ENCODE assay signal across 24 cellular contexts in the genomic region with DNA sequence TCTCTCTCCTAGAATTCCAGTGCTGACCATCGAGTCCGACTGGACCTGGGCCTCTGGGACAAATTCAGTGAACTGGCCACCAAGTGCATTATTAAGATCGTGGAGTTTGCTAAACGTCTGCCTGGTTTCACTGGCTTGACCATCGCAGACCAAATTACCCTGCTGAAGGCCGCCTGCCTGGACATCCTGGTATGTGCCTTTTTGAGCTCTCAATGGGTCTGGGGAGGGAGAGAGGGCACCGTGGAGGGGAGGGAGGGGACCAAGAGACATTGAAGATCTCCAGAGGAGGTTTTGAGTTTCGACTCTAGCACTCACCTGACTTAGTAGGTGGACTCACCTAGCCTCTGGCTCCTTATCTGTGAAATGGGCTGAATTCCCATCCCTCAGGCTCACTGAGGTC.
DNase-seq lines count a peak whose midpoint lies in the region; ATAC-seq, FAIRE-seq and TF ChIP-seq lines count a peak whose summit lies in the region.
"Had no signal": no experiment of that assay in that cellular context is flagged by ENCODE, and none has a peak within 500 bp of the region (broad histone marks: within the 10 kb centered on the region; RNA-seq: fewer than 3 reads in every experiment).

No MANE protein-coding gene starts in this region.

- TF ChIP-seq EP300 in K562 (IDR thresholded peaks at IDR 0.05; ENCODE audit: low read length): no peak

- H2AFZ ChIP-seq in K562 (ENCODE audit: low read depth, low read length) (no peak overlapping the region), MM.1S (ENCODE audit: low read length) (no peak overlapping the region)
- H2AFZ ChIP-seq: GM23338 had no signal

- POLR2A ChIA-PET in K562 (lab: Yijun Ruan, JAX): interaction anchor here (1.2 kb wide), 1 partner anchor 11 kb away, joined by 3 read pairs; no protein-coding TSS in a partner anchor

- H3K4me1 ChIP-seq in K562 (replicated peaks in 1 of 2; ENCODE audit: control insufficient read depth in 2 of 2, insufficient read depth in 2 of 2, low read length in 2 of 2) (peaks cover 2 to 6% of the 10 kb centered on the region in 2 experiments; a peak in 2 of 5 replicates), lung (ENCODE audit: control insufficient read depth in 2 of 2, insufficient read depth in 2 of 2, low read length in 2 of 2) (peaks cover 0 to 3% of the 10 kb centered on the region in 2 donors), MM.1S (ENCODE audit: low read length) (no peaks in the 10 kb centered on the region)
- H3K4me1 ChIP-seq: BE2C had no signal

- CTCF ChIA-PET in K562 (lab: Yijun Ruan, JAX; ENCODE audit: low intra/inter-chr PET ratio): no interaction called here

- no peak for ATAC-seq in K562
- no peak for ATAC-seq in lung (ENCODE audit: insufficient read depth, low FRiP score)
- no peak for ATAC-seq in GM18519 (IDR thresholded peaks at IDR 0.05; ENCODE audit: low FRiP score, unreplicated experiment)
- ATAC-seq in sciatic nerve: no peak
- ATAC-seq: GM23338 had no signal

- H3K79me2 ChIP-seq in K562 (ENCODE audit: control insufficient read depth, insufficient read depth, low read length): no peaks in the 10 kb centered on the region
- H3K79me2 ChIP-seq in MM.1S (ENCODE audit: low read length): no peaks in the 10 kb centered on the region

- intact Hi-C loops in K562 (cut with micrococcal nuclease): no loop called here
- intact Hi-C loops in sciatic nerve (cut with DNase I): no loop called here

- FAIRE-seq in K562 (lab: Jason Lieb, UNC): no peak
- FAIRE-seq: G401.6, GM12891, H54 had no signal

- H3K27ac ChIP-seq in K562 (ENCODE audit: extremely low read depth, low read depth, low read length): no peak overlapping the region
- no peak overlapping the region for H3K27ac ChIP-seq in lung (ENCODE audit: low read depth in 1 of 2, low read length in 1 of 2)
- no peak overlapping the region for H3K27ac ChIP-seq in MM.1S (ENCODE audit: low read length)
- H3K27ac ChIP-seq: HL-60 had no signal

- peaks cover 9% of the 10 kb centered on the region for H3K27me3 Mint-ChIP-seq in HFFc6 (ENCODE audit: insufficient read depth)
- no peaks in the 10 kb centered on the region for H3K27me3 Mint-ChIP-seq in osteocyte (ENCODE audit: unreplicated experiment)
- H3K27me3 Mint-ChIP-seq: CD4-positive, CD25-positive, alpha-beta regulatory T cell had no signal

- H3K36me3 Mint-ChIP-seq in HFFc6 (ENCODE audit: low read depth) (no peaks in the 10 kb centered on the region), osteocyte (ENCODE audit: unreplicated experiment) (peaks cover 11% of the 10 kb centered on the region)
- H3K36me3 Mint-ChIP-seq: CD4-positive, CD25-positive, alpha-beta regulatory T cell; CD8-positive, alpha-beta memory T cell had no signal

- H3K36me3 ChIP-seq in K562 (ENCODE audit: control insufficient read depth, insufficient read depth, low read length) (no peaks in the 10 kb centered on the region), lung (ENCODE audit: control insufficient read depth in 2 of 2, insufficient read depth in 2 of 2, low read length in 2 of 2) (peaks cover 0 to 5% of the 10 kb centered on the region in 2 donors), MM.1S (replicated peaks; ENCODE audit: insufficient read depth, low read length) (no peaks in the 10 kb centered on the region)
- H3K36me3 ChIP-seq: BE2C had no signal

- no peak for TF ChIP-seq RAD21 in K562 (CRISPR knock-in tag; conservative IDR thresholded peaks at IDR 0.05 in 1 of 2, IDR thresholded peaks at IDR 0.05 in 1 of 2)

- TF ChIP-seq CTCF in HFFc6 (IDR thresholded peaks at IDR 0.05): no peak
- TF ChIP-seq CTCF in K562 (IDR thresholded peaks at IDR 0.05 in 2 of 3, conservative IDR thresholded peaks at IDR 0.05 in 1 of 3; ENCODE audit: insufficient read depth in 2 of 3, low read depth in 1 of 3, low read length in 3 of 3): no peak
- TF ChIP-seq CTCF in lung (IDR thresholded peaks at IDR 0.05; ENCODE audit: control extremely low read depth, extremely low read depth): no peak
- no peak for TF ChIP-seq CTCF in osteocyte (IDR thresholded peaks at IDR 0.05)
- no peak for TF ChIP-seq CTCF in MM.1S (IDR thresholded peaks at IDR 0.05; ENCODE audit: low read length)

- H3K9ac ChIP-seq in K562 (ENCODE audit: insufficient read depth in 1 of 2, low read depth in 2 of 2, low read length in 2 of 2) (no peak overlapping the region), MM.1S (ENCODE audit: low read length) (no peak overlapping the region)

- WGBS in K562 (ENCODE audit: insufficient coverage, low coverage, missing lambda C conversion rate): 3% methylated on average over 8 of the region's 8 CpGs
- 92 to 96% methylated on average over 8 of the region's 8 CpGs for WGBS in lung, 2 donors

- H3K27ac Mint-ChIP-seq in HFFc6 (peak overlapping the region; percentile 20; the same call in 1 of the 2 replicates), osteocyte (ENCODE audit: unreplicated experiment) (peak overlapping the region; percentile 95)
- H3K27ac Mint-ChIP-seq: CD4-positive, CD25-positive, alpha-beta regulatory T cell; CD8-positive, alpha-beta memory T cell; GM23338 had no signal

- H4K20me1 ChIP-seq in K562 (replicated peaks; ENCODE audit: control insufficient read depth, insufficient read depth, low read length) (0 out of 2 replicates have a peak, but pooled peaks cover 8% of the 10 kb centered on the region), MM.1S (ENCODE audit: insufficient read depth, low read length) (no peaks in the 10 kb centered on the region)

- H3K9me1 ChIP-seq in K562 (ENCODE audit: control insufficient read depth, insufficient read depth, low read length): no peaks in the 10 kb centered on the region

- H3K9me3 Mint-ChIP-seq in HFFc6 (no peaks in the 10 kb centered on the region), osteocyte (ENCODE audit: unreplicated experiment) (no peaks in the 10 kb centered on the region)
- H3K9me3 Mint-ChIP-seq: CD8-positive, alpha-beta memory T cell; GM23338 had no signal

- peaks cover 61% of the 10 kb centered on the region for H3K4me1 Mint-ChIP-seq in HFFc6 (ENCODE audit: low read depth)
- H3K4me1 Mint-ChIP-seq in osteocyte (ENCODE audit: unreplicated experiment): peaks cover 44% of the 10 kb centered on the region
- H3K4me1 Mint-ChIP-seq: CD4-positive, CD25-positive, alpha-beta regulatory T cell; CD8-positive, alpha-beta memory T cell had no signal

- no peak for TF ChIP-seq POLR2A in K562 (conservative IDR thresholded peaks at IDR 0.05)

- H3K9me2 ChIP-seq in MM.1S (replicated peaks; ENCODE audit: insufficient read depth, low read length): no peaks in the 10 kb centered on the region

- H3K4me3 Mint-ChIP-seq in HFFc6 (no peak overlapping the region), osteocyte (ENCODE audit: unreplicated experiment) (no peak overlapping the region)
- H3K4me3 Mint-ChIP-seq: CD4-positive, CD25-positive, alpha-beta regulatory T cell; CD8-positive, alpha-beta memory T cell; GM23338 had no signal

- no TSS peak for BruUV-seq in K562 (replicated peaks; lab: Mats Ljungman, UMichigan)

- H3K27me3 ChIP-seq in K562 (ENCODE audit: control insufficient read depth in 2 of 2, insufficient read depth in 2 of 2, low read length in 2 of 2): peaks cover 29 to 61% of the 10 kb centered on the region in 2 experiments
- H3K27me3 ChIP-seq in lung (ENCODE audit: control insufficient read depth, insufficient read depth): no peaks in the 10 kb centered on the region
- no peaks in the 10 kb centered on the region for H3K27me3 ChIP-seq in MM.1S (replicated peaks; ENCODE audit: insufficient read depth, low read length)
- H3K27me3 ChIP-seq: BE2C had no signal

- DNase-seq in HFFc6 (no peak), K562 (ENCODE audit: extremely low read depth in 1 of 4, low spot score in 3 of 4) (no peak), lung (ENCODE audit: low spot score) (peak; percentile 15), osteocyte (ENCODE audit: extremely low spot score, unreplicated experiment) (no peak), MM.1S (no peak), sciatic nerve (ENCODE audit: low spot score) (no peak), SHP77 treated with DMSO at 0.1 percent for 48 hours (lab: John Stamatoyannopoulos, UW) (no peak)
- DNase-seq: ACHN; BE2C; C1 segment of cervical spinal cord; CD4-positive, CD25-positive, alpha-beta regulatory T cell; CD8-positive, alpha-beta memory T cell; COR-L47; DMS 273 treated with DMSO at 0.1 percent for 48 hours; DMS53; DND-41; EL; HCEC 1CT had no signal

- H3K9me3 ChIP-seq in K562 (replicated peaks; ENCODE audit: control insufficient read depth, insufficient read depth, low read depth, low read length) (no peaks in the 10 kb centered on the region), lung (ENCODE audit: control insufficient read depth in 2 of 2, insufficient read depth in 1 of 2, low read length in 1 of 2) (peaks cover 0 to 2% of the 10 kb centered on the region in 2 donors), MM.1S (replicated peaks; ENCODE audit: insufficient read depth, low read length) (no peaks in the 10 kb centered on the region)
- H3K9me3 ChIP-seq: BE2C had no signal

- H3K4me2 ChIP-seq in K562 (ENCODE audit: insufficient read depth, low read length) (no peak overlapping the region), MM.1S (ENCODE audit: low read depth, low read length) (no peak overlapping the region)
- H3K4me2 ChIP-seq: GM23338 had no signal

- H3K4me3 ChIP-seq in K562 (no peak overlapping the region), lung (no peak overlapping the region), MM.1S (ENCODE audit: low read length) (no peak overlapping the region)
- H3K4me3 ChIP-seq: GM23338 had no signal

- in situ Hi-C loops in K562 (cut with MboI): no loop called here

- H3F3A ChIP-seq in MM.1S (ENCODE audit: insufficient read depth, low read length): no peaks in the 10 kb centered on the region

TF ChIP-seq in K562, 482 proteins besides CTCF, POLR2A, EP300 and RAD21:
- TF ChIP-seq, protein P1, sequence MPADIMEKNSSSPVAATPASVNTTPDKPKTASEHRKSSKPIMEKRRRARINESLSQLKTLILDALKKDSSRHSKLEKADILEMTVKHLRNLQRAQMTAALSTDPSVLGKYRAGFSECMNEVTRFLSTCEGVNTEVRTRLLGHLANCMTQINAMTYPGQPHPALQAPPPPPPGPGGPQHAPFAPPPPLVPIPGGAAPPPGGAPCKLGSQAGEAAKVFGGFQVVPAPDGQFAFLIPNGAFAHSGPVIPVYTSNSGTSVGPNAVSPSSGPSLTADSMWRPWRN (IDR thresholded peaks at IDR 0.05; ENCODE audit: low read depth): no peak
- TF ChIP-seq KHSRP (IDR thresholded peaks at IDR 0.05) (no peak), RBM25 (IDR thresholded peaks at IDR 0.05; ENCODE audit: low read depth, low read length, severe bottlenecking) (peak; percentile 21), GABPB2 (CRISPR knock-in tag; conservative IDR thresholded peaks at IDR 0.05) (no peak), TGIF2 (CRISPR knock-in tag; IDR thresholded peaks at IDR 0.05) (no peak), RBM15 (IDR thresholded peaks at IDR 0.05; ENCODE audit: insufficient read depth, low read length) (no peak)
